ENCODE assay signal across 37 cellular contexts in genomic region chr1:168265596-168265995, GRCh38.
"Had no signal": no experiment of that assay in that cellular context is flagged by ENCODE, and none has a peak within 500 bp of the region (broad histone marks: within the 10 kb centered on the region; RNA-seq: fewer than 3 reads in every experiment).

No MANE protein-coding gene starts in this region.

- H3K9me3 ChIP-seq: MG63 had no signal

- H3K27ac ChIP-seq: KMS-11 had no signal

- H3K4me3 ChIP-seq: MG63 had no signal

- H3K4me2 ChIP-seq: KMS-11 had no signal

- DNase-seq: Karpas-422, Kasumi-1, MG63, MM.1S, MV-4-11, NCI-H1048, NCI-H1092, NCI-H1092 treated with DMSO at 0.1 percent for 48 hours, NCI-H1105, NCI-H1105 treated with DMSO at 0.1 percent for 48 hours, NCI-H1417, NCI-H1417 treated with DMSO at 0.1 percent for 48 hours, NCI-H1436, NCI-H1436 treated with DMSO at 0.1 percent for 48 hours, NCI-H146, NCI-H1694, NCI-H1694 treated with DMSO at 0.1 percent for 48 hours, NCI-H187, NCI-H187 treated with DMSO at 0.1 percent for 48 hours, NCI-H1930, NCI-H2029, NCI-H2029 treated with DMSO at 0.1 percent for 48 hours, NCI-H2081, NCI-H2081 treated with DMSO at 0.1 percent for 48 hours, NCI-H2107, NCI-H2171, NCI-H2171 treated with DMSO at 0.1 percent for 48 hours, NCI-H2227 treated with DMSO at 0.1 percent for 48 hours, NCI-H226, NCI-H345, NCI-H446, NCI-H446 treated with DMSO at 0.1 percent for 48 hours, NCI-H510A, NCI-H510A treated with DMSO at 0.1 percent for 48 hours, NCI-H524, NCI-H524 treated with DMSO at 0.1 percent for 48 hours had no signal

- H3K9ac ChIP-seq: KMS-11 had no signal

- H3K27me3 ChIP-seq: MG63 had no signal
